8 cellular contexts compared by ENCODE assay signal in genomic region chr3:155995525-155996370, GRCh38.
DNase-seq lines count a peak whose midpoint lies in the region; ATAC-seq and TF ChIP-seq lines count a peak whose summit lies in the region.

No MANE protein-coding gene starts in this region.

- ATAC-seq in HG02885 (IDR thresholded peaks at IDR 0.05; ENCODE audit: poor library complexity, unreplicated experiment), result peak; percentile 49
- ATAC-seq in activated CD4-positive, alpha-beta T cell treated with anti-CD3 and anti-CD28 coated beads for 36 hours, result no peak

- peak; percentile 67 for TF ChIP-seq CTCF in choroid plexus epithelial cell (conservative IDR thresholded peaks at IDR 0.05; ENCODE audit: low read depth, low read length)

- H3K4me3 Mint-ChIP-seq in activated CD4-positive, alpha-beta T cell treated with anti-CD3 and anti-CD28 coated beads for 36 hours, result no peak overlapping the region

- H3K9me3 Mint-ChIP-seq in activated CD4-positive, alpha-beta T cell treated with anti-CD3 and anti-CD28 coated beads for 36 hours (ENCODE audit: low read depth), result peaks cover 4% of the 10 kb centered on the region

- intact Hi-C loops in activated CD4-positive, alpha-beta T cell treated with anti-CD3 and anti-CD28 coated beads for 36 hours (cut with DNase I, micrococcal nuclease), result no loop called here
- intact Hi-C loops in cardiac septum (cut with DNase I), result no loop called here

- H3K4me3 ChIP-seq in choroid plexus epithelial cell (ENCODE audit: low read depth, low read length), result no peak overlapping the region

- no peaks in the 10 kb centered on the region for H3K27me3 Mint-ChIP-seq in activated CD4-positive, alpha-beta T cell treated with anti-CD3 and anti-CD28 coated beads for 36 hours

- no peaks in the 10 kb centered on the region for H3K4me1 Mint-ChIP-seq in activated CD4-positive, alpha-beta T cell treated with anti-CD3 and anti-CD28 coated beads for 36 hours

- CTCF ChIA-PET in activated CD4-positive, alpha-beta T cell treated with anti-CD3 and anti-CD28 coated beads for 36 hours (lab: Charles Lee), result no interaction called here

- H3K27ac Mint-ChIP-seq in activated CD4-positive, alpha-beta T cell treated with anti-CD3 and anti-CD28 coated beads for 36 hours, result no peak overlapping the region

- peak; percentile 57 for DNase-seq in COR-L47 (lab: John Stamatoyannopoulos, UW)
- DNase-seq in NCI-H774 (lab: John Stamatoyannopoulos, UW), result peak; percentile 38
- DNase-seq in choroid plexus epithelial cell (ENCODE audit: low read depth), result peak; percentile 85
- DNase-seq in pons (ENCODE audit: low spot score), result peak; percentile 20
- DNase-seq in activated CD4-positive, alpha-beta T cell treated with anti-CD3 and anti-CD28 coated beads for 36 hours, result no peak
- DNase-seq in activated T-cell treated with anti-CD3 and anti-CD28 coated beads, Interleukin-2, amount 50 U/mL, for 1 hour, result no peak
- no peak for DNase-seq in cardiac septum (ENCODE audit: low spot score)

- no peaks in the 10 kb centered on the region for H3K36me3 Mint-ChIP-seq in activated CD4-positive, alpha-beta T cell treated with anti-CD3 and anti-CD28 coated beads for 36 hours (ENCODE audit: low read depth)

- POLR2A ChIA-PET in activated CD4-positive, alpha-beta T cell treated with anti-CD3 and anti-CD28 coated beads for 36 hours (lab: Charles Lee), result no interaction called here

Comparison
In these comparisons a context has a peak if more than half of its experiments do, and no peak if none do; other contexts are left out.
1. DNase-seq: peak in COR-L47 (single experiment), NCI-H774 (single experiment), choroid plexus epithelial cell (single experiment) and pons (single experiment); none in activated CD4-positive, alpha-beta T cell treated with anti-CD3 and anti-CD28 coated beads for 36 hours (single experiment), activated T-cell treated with anti-CD3 and anti-CD28 coated beads, Interleukin-2, amount 50 U/mL, for 1 hour (single experiment) and cardiac septum (single experiment).